4 cellular contexts compared by ENCODE assay signal in the genomic region with DNA sequence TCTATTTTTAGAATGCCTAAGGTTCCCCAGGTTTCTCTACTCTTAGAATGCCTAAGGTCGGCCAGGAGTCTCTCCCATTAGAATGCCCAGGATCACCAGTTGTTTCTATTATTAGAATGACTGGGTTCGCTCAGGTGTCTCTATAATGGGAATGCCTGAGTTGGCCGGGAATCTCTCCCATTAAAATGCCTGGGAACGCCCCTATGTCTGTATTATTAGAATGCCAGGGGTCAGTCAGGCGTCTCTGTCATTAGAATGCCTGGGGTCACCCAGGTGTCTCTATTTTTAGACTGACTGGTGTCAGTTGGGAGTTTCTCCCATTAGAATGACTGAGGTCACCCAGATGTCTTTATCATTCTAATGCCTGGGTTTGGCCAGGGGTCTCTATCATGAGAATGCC.
"Had no signal": no experiment of that assay in that cellular context is flagged by ENCODE, and none has a peak within 500 bp of the region (broad histone marks: within the 10 kb centered on the region; RNA-seq: fewer than 3 reads in every experiment).

No MANE protein-coding gene starts in this region.

- H3K4me3 Mint-ChIP-seq: GM23338, H9 had no signal

- ATAC-seq: GM23338 had no signal

- H3K27ac Mint-ChIP-seq: GM23338, H9 had no signal

- DNase-seq: H9, HCEC 1CT, IMR-90 had no signal

- H3K4me1 Mint-ChIP-seq: GM23338, H9 had no signal
